Comparison of ENCODE assay signal across 27 cellular contexts in the genomic region with DNA sequence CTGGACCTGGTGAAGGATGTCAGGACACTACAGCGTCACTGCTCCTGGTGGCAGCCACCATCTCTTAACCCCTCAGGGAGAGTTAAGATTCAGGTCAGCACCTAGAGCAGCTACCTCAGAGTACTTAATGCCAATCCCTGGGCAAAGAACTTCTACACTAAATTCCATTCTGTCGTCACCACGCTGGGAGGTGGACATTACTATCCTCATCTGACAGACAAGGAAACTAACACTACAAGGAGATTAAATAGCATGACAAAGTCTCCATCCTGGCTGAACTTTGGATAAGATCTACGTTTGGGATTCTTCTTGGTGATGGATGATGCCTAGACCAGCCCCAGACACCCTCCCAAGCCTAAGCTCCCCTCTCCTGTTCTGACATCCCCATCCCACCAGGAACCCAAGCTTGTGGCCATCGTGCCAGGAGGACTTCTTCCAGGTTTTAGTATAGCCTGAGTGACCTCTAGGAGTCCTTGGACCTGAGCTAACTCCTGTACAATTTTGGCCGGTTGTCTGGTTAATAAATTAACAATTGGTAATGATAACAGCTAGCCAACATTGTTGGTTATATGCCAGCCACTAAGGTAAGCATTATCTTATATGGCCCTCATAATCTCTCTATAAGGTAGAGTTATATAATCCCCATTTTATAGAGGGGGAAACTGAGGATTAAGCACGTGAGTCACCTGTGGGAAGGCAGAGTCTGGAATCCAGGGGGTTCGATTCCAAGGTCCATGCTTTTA.
"Had no signal": no experiment of that assay in that cellular context is flagged by ENCODE, and none has a peak within 500 bp of the region (broad histone marks: within the 10 kb centered on the region; RNA-seq: fewer than 3 reads in every experiment).

No MANE protein-coding gene starts in this region.

- H3K4me3 ChIP-seq: coronary artery, esophagus muscularis mucosa, heart right ventricle, left ventricle myocardium inferior, lower lobe of right lung, ovary, testis, tibial artery, upper lobe of left lung had no signal

- FAIRE-seq: endothelial cell of umbilical vein, islet of Langerhans, urothelium cell line had no signal

- H3K36me3 Mint-ChIP-seq: naive thymus-derived CD8-positive, alpha-beta T cell; stimulated activated effector memory CD8-positive, alpha-beta T cell treated with anti-CD3 and anti-CD28 coated beads, Interleukin-12 subunit alpha, Interleukin-12 subunit beta, amount 100 ng/mL, for 72 hours had no signal

- H3K4me1 Mint-ChIP-seq: stimulated activated effector memory CD8-positive, alpha-beta T cell treated with anti-CD3 and anti-CD28 coated beads, Interleukin-12 subunit alpha, Interleukin-12 subunit beta, amount 100 ng/mL, for 72 hours had no signal

- H3K27ac Mint-ChIP-seq: naive thymus-derived CD8-positive, alpha-beta T cell; nephron progenitor cell; stimulated activated effector memory CD8-positive, alpha-beta T cell treated with anti-CD3 and anti-CD28 coated beads, Interleukin-12 subunit alpha, Interleukin-12 subunit beta, amount 100 ng/mL, for 72 hours had no signal

- H3K27me3 Mint-ChIP-seq: naive thymus-derived CD8-positive, alpha-beta T cell had no signal

- H3K27ac ChIP-seq: coronary artery, esophagus muscularis mucosa, heart right ventricle, left ventricle myocardium inferior, lower lobe of right lung, ovary, testis, tibial artery, upper lobe of left lung had no signal

- H3K4me3 Mint-ChIP-seq: naive thymus-derived CD8-positive, alpha-beta T cell; nephron progenitor cell; stimulated activated effector memory CD8-positive, alpha-beta T cell treated with anti-CD3 and anti-CD28 coated beads, Interleukin-12 subunit alpha, Interleukin-12 subunit beta, amount 100 ng/mL, for 72 hours had no signal

- H3K9me3 Mint-ChIP-seq: naive thymus-derived CD8-positive, alpha-beta T cell; nephron progenitor cell; stimulated activated effector memory CD8-positive, alpha-beta T cell treated with anti-CD3 and anti-CD28 coated beads, Interleukin-12 subunit alpha, Interleukin-12 subunit beta, amount 100 ng/mL, for 72 hours had no signal

- H3K4me1 ChIP-seq: esophagus muscularis mucosa, lower lobe of right lung, testis, tibial artery had no signal

- DNase-seq: dermis blood vessel endothelial cell; effector memory CD4-positive, alpha-beta T cell; foreskin melanocyte; glutamatergic neuron; heart right ventricle; hippocampal formation; left cardiac atrium; left ventricle myocardium inferior; lower lobe of right lung; naive thymus-derived CD8-positive, alpha-beta T cell; nephron progenitor cell; nucleus accumbens; ovary; stimulated activated CD4-positive, alpha-beta T cell treated with anti-CD3 and anti-CD28 coated beads, Interleukin-2, amount 100 ng/mL, for 24 hours; stimulated activated CD4-positive, alpha-beta T cell treated with anti-CD3 and anti-CD28 coated beads, Interleukin-4, amount 100 ng/mL, for 24 hours; stimulated activated naive CD4-positive, alpha-beta T cell treated with Interleukin-2 at 50 U/mL for 16 hours; substantia nigra; testis; tibial artery; upper lobe of left lung had no signal

- H3K36me3 ChIP-seq: esophagus muscularis mucosa, heart right ventricle, left ventricle myocardium inferior, lower lobe of right lung, ovary, tibial artery, upper lobe of left lung had no signal

- H3K27me3 ChIP-seq: heart right ventricle, ovary, testis, tibial artery, upper lobe of left lung had no signal

- H3K9me3 ChIP-seq: esophagus muscularis mucosa, heart right ventricle, left ventricle myocardium inferior, lower lobe of right lung, ovary, testis, tibial artery, upper lobe of left lung had no signal

- ATAC-seq: heart right ventricle; left cardiac atrium; lower lobe of right lung; naive thymus-derived CD8-positive, alpha-beta T cell; sciatic nerve; stimulated activated effector memory CD8-positive, alpha-beta T cell treated with anti-CD3 and anti-CD28 coated beads, Interleukin-12 subunit alpha, Interleukin-12 subunit beta, amount 100 ng/mL, for 72 hours had no signal
